In the genomic region with DNA sequence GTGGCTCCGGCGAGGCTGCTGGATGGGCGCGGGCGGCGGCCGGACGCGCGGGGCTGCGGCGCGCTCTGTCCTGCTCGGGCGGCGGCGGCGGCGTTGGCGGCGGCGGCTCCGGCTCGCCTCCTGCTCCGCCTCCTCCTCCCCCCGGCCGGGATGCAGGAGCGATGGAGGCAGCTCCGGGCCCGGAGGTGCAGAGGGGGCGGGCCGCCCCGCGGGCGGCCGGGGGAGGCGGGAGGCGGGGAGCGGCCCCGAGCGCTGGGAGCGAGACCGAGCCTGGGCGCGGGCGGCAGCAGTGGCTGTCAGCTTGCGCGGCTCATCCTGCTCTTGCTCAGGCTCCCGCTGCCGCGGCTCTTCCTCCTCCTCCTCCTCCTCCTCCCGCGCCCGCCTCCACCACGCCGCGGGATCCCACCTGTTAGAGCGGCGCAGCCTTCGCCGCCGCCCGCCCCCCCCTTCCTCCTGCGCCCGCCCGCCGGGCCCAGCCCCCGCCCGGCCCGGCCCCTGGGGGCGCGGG, we compare ENCODE assay signal across 8 cellular contexts.
DNase-seq lines count a peak whose midpoint lies in the region; ATAC-seq and TF ChIP-seq lines count a peak whose summit lies in the region.

A gene with protein sequence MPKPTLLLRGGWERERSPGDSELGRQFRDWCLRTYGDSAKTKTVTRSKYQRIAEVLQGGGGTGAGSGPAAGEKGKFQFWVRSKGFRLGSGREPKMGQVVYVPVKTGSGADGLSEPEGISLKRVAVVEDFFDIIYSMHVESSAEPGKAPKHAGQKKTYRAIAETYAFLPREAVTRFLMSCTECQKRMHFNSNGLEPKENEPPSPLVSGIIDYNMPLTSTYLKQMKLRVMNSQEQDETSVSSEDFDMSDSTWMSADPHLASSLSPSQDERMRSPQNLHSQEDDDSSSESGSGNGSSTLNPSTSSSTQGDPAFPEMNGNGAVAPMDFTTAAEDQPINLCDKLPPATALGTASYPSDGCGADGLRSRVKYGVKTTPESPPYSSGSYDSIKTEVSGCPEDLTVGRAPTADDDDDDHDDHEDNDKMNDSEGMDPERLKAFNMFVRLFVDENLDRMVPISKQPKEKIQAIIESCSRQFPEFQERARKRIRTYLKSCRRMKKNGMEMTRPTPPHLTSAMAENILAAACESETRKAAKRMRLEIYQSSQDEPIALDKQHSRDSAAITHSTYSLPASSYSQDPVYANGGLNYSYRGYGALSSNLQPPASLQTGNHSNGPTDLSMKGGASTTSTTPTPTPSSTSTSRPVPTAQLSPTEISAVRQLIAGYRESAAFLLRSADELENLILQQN (minus strand): TSS at position 323 of the 508 bp plus-strand sequence. CDS start 443 bp downstream, outside the sequence.

- H3K4me3 ChIP-seq in AG09309 (ENCODE audit: control insufficient read depth, low read depth, low read length) (peak within 1 kb of the TSS; percentile 43), astrocyte of the cerebellum (ENCODE audit: low read depth, low read length) (peak within 1 kb of the TSS; percentile 57), retinal pigment epithelial cell (ENCODE audit: low read length) (peak within 1 kb of the TSS; percentile 56)

- in situ Hi-C loops in astrocyte of the cerebellum (cut with HindIII; ENCODE audit: low sequenced_read_pairs): no loop called here

- ATAC-seq in HG02610 (IDR thresholded peaks at IDR 0.05; ENCODE audit: unreplicated experiment) (peak; percentile 14), SK-N-SH treated with all-trans-retinoic acid at 6 μM for 48 hours (peak; percentile 12; the same call in 2 of the 3 replicates), GM21576 (IDR thresholded peaks at IDR 0.05; ENCODE audit: unreplicated experiment) (no peak)

- DNase-seq in AG09309 (ENCODE audit: low read depth): no peak
- no peak for DNase-seq in astrocyte of the cerebellum (ENCODE audit: low read depth)
- peak; percentile 45 for DNase-seq in hepatic stellate cell (ENCODE audit: low spot score)
- DNase-seq in retinal pigment epithelial cell (ENCODE audit: low read depth): no peak
- DNase-seq in NCI-H2107 treated with DMSO at 0.1 percent for 48 hours (lab: John Stamatoyannopoulos, UW; ENCODE audit: unreplicated experiment): no peak

- TF ChIP-seq CTCF in AG09309 (IDR thresholded peaks at IDR 0.05; ENCODE audit: control insufficient read depth, insufficient read depth, low read depth, low read length, missing control alignments) (no peak), astrocyte of the cerebellum (IDR thresholded peaks at IDR 0.05; ENCODE audit: low read depth, low read length, missing control alignments) (no peak), retinal pigment epithelial cell (conservative IDR thresholded peaks at IDR 0.05; ENCODE audit: low read depth, low read length) (no peak)

TF ChIP-seq in SK-N-SH treated with all-trans-retinoic acid at 6 μM for 48 hours, 23 proteins besides CTCF, POLR2A, EP300 and RAD21:
- TF ChIP-seq ZC3H10 (CRISPR knock-in tag; IDR thresholded peaks at IDR 0.05) (no peak), TOX (CRISPR knock-in tag; IDR thresholded peaks at IDR 0.05; ENCODE audit: borderline replicate concordance) (no peak), OSR1 (CRISPR knock-in tag; IDR thresholded peaks at IDR 0.05) (no peak), ZNF8 (CRISPR knock-in tag; IDR thresholded peaks at IDR 0.05) (no peak), PPARA (CRISPR knock-in tag; IDR thresholded peaks at IDR 0.05; ENCODE audit: borderline replicate concordance) (no peak), TCF4 (CRISPR knock-in tag; IDR thresholded peaks at IDR 0.05; ENCODE audit: borderline replicate concordance) (no peak), ZNF70 (CRISPR knock-in tag; IDR thresholded peaks at IDR 0.05) (no peak), SNAI2 (CRISPR knock-in tag; IDR thresholded peaks at IDR 0.05) (no peak), RARB (CRISPR knock-in tag; IDR thresholded peaks at IDR 0.05) (no peak), ISL1 (CRISPR knock-in tag; IDR thresholded peaks at IDR 0.05) (no peak), ZFP30 (CRISPR knock-in tag; IDR thresholded peaks at IDR 0.05) (no peak)
- TF ChIP-seq, protein P1, sequence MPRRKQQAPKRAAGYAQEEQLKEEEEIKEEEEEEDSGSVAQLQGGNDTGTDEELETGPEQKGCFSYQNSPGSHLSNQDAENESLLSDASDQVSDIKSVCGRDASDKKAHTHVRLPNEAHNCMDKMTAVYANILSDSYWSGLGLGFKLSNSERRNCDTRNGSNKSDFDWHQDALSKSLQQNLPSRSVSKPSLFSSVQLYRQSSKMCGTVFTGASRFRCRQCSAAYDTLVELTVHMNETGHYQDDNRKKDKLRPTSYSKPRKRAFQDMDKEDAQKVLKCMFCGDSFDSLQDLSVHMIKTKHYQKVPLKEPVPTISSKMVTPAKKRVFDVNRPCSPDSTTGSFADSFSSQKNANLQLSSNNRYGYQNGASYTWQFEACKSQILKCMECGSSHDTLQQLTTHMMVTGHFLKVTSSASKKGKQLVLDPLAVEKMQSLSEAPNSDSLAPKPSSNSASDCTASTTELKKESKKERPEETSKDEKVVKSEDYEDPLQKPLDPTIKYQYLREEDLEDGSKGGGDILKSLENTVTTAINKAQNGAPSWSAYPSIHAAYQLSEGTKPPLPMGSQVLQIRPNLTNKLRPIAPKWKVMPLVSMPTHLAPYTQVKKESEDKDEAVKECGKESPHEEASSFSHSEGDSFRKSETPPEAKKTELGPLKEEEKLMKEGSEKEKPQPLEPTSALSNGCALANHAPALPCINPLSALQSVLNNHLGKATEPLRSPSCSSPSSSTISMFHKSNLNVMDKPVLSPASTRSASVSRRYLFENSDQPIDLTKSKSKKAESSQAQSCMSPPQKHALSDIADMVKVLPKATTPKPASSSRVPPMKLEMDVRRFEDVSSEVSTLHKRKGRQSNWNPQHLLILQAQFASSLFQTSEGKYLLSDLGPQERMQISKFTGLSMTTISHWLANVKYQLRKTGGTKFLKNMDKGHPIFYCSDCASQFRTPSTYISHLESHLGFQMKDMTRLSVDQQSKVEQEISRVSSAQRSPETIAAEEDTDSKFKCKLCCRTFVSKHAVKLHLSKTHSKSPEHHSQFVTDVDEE (CRISPR knock-in tag; IDR thresholded peaks at IDR 0.05): no peak
- TF ChIP-seq, protein P2, sequence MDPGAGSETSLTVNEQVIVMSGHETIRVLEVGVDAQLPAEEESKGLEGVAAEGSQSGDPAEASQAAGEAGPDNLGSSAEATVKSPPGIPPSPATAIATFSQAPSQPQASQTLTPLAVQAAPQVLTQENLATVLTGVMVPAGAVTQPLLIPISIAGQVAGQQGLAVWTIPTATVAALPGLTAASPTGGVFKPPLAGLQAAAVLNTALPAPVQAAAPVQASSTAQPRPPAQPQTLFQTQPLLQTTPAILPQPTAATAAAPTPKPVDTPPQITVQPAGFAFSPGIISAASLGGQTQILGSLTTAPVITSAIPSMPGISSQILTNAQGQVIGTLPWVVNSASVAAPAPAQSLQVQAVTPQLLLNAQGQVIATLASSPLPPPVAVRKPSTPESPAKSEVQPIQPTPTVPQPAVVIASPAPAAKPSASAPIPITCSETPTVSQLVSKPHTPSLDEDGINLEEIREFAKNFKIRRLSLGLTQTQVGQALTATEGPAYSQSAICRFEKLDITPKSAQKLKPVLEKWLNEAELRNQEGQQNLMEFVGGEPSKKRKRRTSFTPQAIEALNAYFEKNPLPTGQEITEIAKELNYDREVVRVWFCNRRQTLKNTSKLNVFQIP (CRISPR knock-in tag; IDR thresholded peaks at IDR 0.05; ENCODE audit: borderline replicate concordance, low read depth): no peak
- TF ChIP-seq, protein P3, sequence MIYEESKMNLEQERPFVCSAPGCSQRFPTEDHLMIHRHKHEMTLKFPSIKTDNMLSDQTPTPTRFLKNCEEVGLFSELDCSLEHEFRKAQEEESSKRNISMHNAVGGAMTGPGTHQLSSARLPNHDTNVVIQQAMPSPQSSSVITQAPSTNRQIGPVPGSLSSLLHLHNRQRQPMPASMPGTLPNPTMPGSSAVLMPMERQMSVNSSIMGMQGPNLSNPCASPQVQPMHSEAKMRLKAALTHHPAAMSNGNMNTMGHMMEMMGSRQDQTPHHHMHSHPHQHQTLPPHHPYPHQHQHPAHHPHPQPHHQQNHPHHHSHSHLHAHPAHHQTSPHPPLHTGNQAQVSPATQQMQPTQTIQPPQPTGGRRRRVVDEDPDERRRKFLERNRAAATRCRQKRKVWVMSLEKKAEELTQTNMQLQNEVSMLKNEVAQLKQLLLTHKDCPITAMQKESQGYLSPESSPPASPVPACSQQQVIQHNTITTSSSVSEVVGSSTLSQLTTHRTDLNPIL (CRISPR knock-in tag; IDR thresholded peaks at IDR 0.05; ENCODE audit: low read depth): no peak
- TF ChIP-seq, protein P4, sequence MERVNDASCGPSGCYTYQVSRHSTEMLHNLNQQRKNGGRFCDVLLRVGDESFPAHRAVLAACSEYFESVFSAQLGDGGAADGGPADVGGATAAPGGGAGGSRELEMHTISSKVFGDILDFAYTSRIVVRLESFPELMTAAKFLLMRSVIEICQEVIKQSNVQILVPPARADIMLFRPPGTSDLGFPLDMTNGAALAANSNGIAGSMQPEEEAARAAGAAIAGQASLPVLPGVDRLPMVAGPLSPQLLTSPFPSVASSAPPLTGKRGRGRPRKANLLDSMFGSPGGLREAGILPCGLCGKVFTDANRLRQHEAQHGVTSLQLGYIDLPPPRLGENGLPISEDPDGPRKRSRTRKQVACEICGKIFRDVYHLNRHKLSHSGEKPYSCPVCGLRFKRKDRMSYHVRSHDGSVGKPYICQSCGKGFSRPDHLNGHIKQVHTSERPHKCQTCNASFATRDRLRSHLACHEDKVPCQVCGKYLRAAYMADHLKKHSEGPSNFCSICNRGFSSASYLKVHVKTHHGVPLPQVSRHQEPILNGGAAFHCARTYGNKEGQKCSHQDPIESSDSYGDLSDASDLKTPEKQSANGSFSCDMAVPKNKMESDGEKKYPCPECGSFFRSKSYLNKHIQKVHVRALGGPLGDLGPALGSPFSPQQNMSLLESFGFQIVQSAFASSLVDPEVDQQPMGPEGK (CRISPR knock-in tag; IDR thresholded peaks at IDR 0.05; ENCODE audit: borderline replicate concordance): no peak
